In genomic region chr10:17358461-17358860, GRCh38 we compare ENCODE assay signal across 19 cellular contexts.
DNase-seq lines count a peak whose midpoint lies in the region; ATAC-seq and TF ChIP-seq lines count a peak whose summit lies in the region.
"Had no signal": no experiment of that assay in that cellular context is flagged by ENCODE, and none has a peak within 500 bp of the region (broad histone marks: within the 10 kb centered on the region; RNA-seq: fewer than 3 reads in every experiment).

No MANE protein-coding gene starts in this region.

- H3K27ac Mint-ChIP-seq in activated T-cell treated with anti-CD3 and anti-CD28 coated beads, Interleukin-2, amount 50 U/mL, for 72 hours: peak overlapping the region; percentile 54
- peak overlapping the region; percentile 0 for H3K27ac Mint-ChIP-seq in memory B cell
- no peak overlapping the region for H3K27ac Mint-ChIP-seq in stimulated activated effector memory CD8-positive, alpha-beta T cell treated with anti-CD3 and anti-CD28 coated beads, Interleukin-12 subunit alpha, Interleukin-12 subunit beta, amount 100 ng/mL, for 72 hours
- H3K27ac Mint-ChIP-seq: CD14-positive monocyte; CD4-positive, CD25-positive, alpha-beta regulatory T cell had no signal

- ATAC-seq in activated T-cell treated with anti-CD3 and anti-CD28 coated beads, Interleukin-2, amount 50 U/mL, for 72 hours (replicated peaks in 1 of 2): no peak
- no peak for ATAC-seq in memory B cell (ENCODE audit: low read depth)
- no peak for ATAC-seq in stimulated activated effector memory CD8-positive, alpha-beta T cell treated with anti-CD3 and anti-CD28 coated beads, Interleukin-12 subunit alpha, Interleukin-12 subunit beta, amount 100 ng/mL, for 72 hours
- ATAC-seq: A549 had no signal

- H3K4me3 Mint-ChIP-seq in activated T-cell treated with anti-CD3 and anti-CD28 coated beads, Interleukin-2, amount 50 U/mL, for 72 hours: no peak overlapping the region
- no peak overlapping the region for H3K4me3 Mint-ChIP-seq in memory B cell
- no peak overlapping the region for H3K4me3 Mint-ChIP-seq in stimulated activated effector memory CD8-positive, alpha-beta T cell treated with anti-CD3 and anti-CD28 coated beads, Interleukin-12 subunit alpha, Interleukin-12 subunit beta, amount 100 ng/mL, for 72 hours
- H3K4me3 Mint-ChIP-seq: CD14-positive monocyte; CD4-positive, alpha-beta memory T cell; CD4-positive, CD25-positive, alpha-beta regulatory T cell had no signal

- peak overlapping the region; percentile 79 for H3K27ac ChIP-seq in VCaP
- H3K27ac ChIP-seq: 22Rv1, A549, BLaER1 had no signal

- H3K36me3 Mint-ChIP-seq in activated T-cell treated with anti-CD3 and anti-CD28 coated beads, Interleukin-2, amount 50 U/mL, for 72 hours (ENCODE audit: insufficient read depth in 2 of 2): no peaks in the 10 kb centered on the region
- peaks cover 2% of the 10 kb centered on the region for H3K36me3 Mint-ChIP-seq in memory B cell
- no peaks in the 10 kb centered on the region for H3K36me3 Mint-ChIP-seq in stimulated activated effector memory CD8-positive, alpha-beta T cell treated with anti-CD3 and anti-CD28 coated beads, Interleukin-12 subunit alpha, Interleukin-12 subunit beta, amount 100 ng/mL, for 72 hours
- H3K36me3 Mint-ChIP-seq: CD14-positive monocyte; CD4-positive, alpha-beta memory T cell had no signal

- H3K9me3 Mint-ChIP-seq in activated T-cell treated with anti-CD3 and anti-CD28 coated beads, Interleukin-2, amount 50 U/mL, for 72 hours: peaks cover 0 to 1% of the 10 kb centered on the region in 2 donors
- H3K9me3 Mint-ChIP-seq in memory B cell: peaks cover 5% of the 10 kb centered on the region
- H3K9me3 Mint-ChIP-seq in stimulated activated effector memory CD8-positive, alpha-beta T cell treated with anti-CD3 and anti-CD28 coated beads, Interleukin-12 subunit alpha, Interleukin-12 subunit beta, amount 100 ng/mL, for 72 hours: no peaks in the 10 kb centered on the region

- peaks cover under 1% of the 10 kb centered on the region for H3K4me1 Mint-ChIP-seq in activated T-cell treated with anti-CD3 and anti-CD28 coated beads, Interleukin-2, amount 50 U/mL, for 72 hours (ENCODE audit: low read depth)
- H3K4me1 Mint-ChIP-seq in memory B cell: no peaks in the 10 kb centered on the region
- H3K4me1 Mint-ChIP-seq in stimulated activated effector memory CD8-positive, alpha-beta T cell treated with anti-CD3 and anti-CD28 coated beads, Interleukin-12 subunit alpha, Interleukin-12 subunit beta, amount 100 ng/mL, for 72 hours: peaks cover 6% of the 10 kb centered on the region
- H3K4me1 Mint-ChIP-seq: CD14-positive monocyte had no signal

- peaks cover 19% of the 10 kb centered on the region for H3K27me3 Mint-ChIP-seq in activated T-cell treated with anti-CD3 and anti-CD28 coated beads, Interleukin-2, amount 50 U/mL, for 72 hours (ENCODE audit: low read depth)
- H3K27me3 Mint-ChIP-seq in memory B cell: peaks cover 8% of the 10 kb centered on the region

- DNase-seq in activated T-cell treated with anti-CD3 and anti-CD28 coated beads, Interleukin-2, amount 50 U/mL, for 72 hours: no peak
- no peak for DNase-seq in activated T-cell treated with anti-CD3 and anti-CD28 coated beads, Interleukin-2, amount 50 U/mL, for 48 hours
- DNase-seq in memory B cell (ENCODE audit: low spot score in 2 of 2) (no peak), RKO (ENCODE audit: low spot score) (no peak)
- DNase-seq in stimulated activated effector memory CD8-positive, alpha-beta T cell treated with anti-CD3 and anti-CD28 coated beads, Interleukin-12 subunit alpha, Interleukin-12 subunit beta, amount 100 ng/mL, for 72 hours (ENCODE audit: low spot score in 2 of 2): no peak
- DNase-seq: AML-193; BE2C; C1 segment of cervical spinal cord; Caco-2; Calu3; CD4-positive, alpha-beta memory T cell; CD4-positive, CD25-positive, alpha-beta regulatory T cell; DMS79 treated with DMSO at 0.1 percent for 48 hours; GF-D8 had no signal

- TF ChIP-seq CTCF in VCaP (conservative IDR thresholded peaks at IDR 0.05): no peak
